Comparison of ENCODE assay signal across 23 cellular contexts in the genomic region with DNA sequence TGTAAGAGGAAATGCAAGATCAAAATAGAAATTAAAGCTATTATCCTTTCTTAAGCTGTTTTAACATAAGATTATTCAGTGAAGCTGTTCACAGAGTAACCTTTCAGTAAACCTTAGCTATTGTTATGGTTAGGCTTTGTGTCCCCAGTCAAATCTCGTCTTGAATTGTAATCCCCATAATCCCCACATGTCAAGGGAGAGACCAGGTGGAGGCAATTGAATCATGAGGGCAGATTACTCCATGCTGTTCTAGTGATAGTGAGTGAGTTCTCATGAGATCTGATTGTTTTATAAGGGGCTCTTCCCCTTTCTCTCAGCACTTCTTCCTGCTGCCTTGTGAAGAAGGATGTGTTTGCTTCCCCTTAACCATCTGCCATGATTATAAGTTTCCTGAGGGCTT.
"Had no signal": no experiment of that assay in that cellular context is flagged by ENCODE, and none has a peak within 500 bp of the region (broad histone marks: within the 10 kb centered on the region; RNA-seq: fewer than 3 reads in every experiment).

No MANE protein-coding gene starts in this region.

- H3K27me3 ChIP-seq: gastroesophageal sphincter, heart right ventricle, left lung, ovary, sigmoid colon, tibial nerve, upper lobe of left lung had no signal

- ATAC-seq: effector memory CD8-positive, alpha-beta T cell; gastroesophageal sphincter; heart right ventricle; left cardiac atrium; left lung; naive thymus-derived CD8-positive, alpha-beta T cell; psoas muscle; right cardiac atrium; stimulated activated naive B cell treated with anti-CD40 and anti-IgM and Interleukin-4, amounts not matched to agents 10 μg/mL and 1 μg/mL and 100 μg/mL, for 72 hours had no signal

- H3K36me3 Mint-ChIP-seq: naive thymus-derived CD8-positive, alpha-beta T cell; stimulated activated naive B cell treated with anti-CD40 and anti-IgM and Interleukin-4, amounts not matched to agents 10 μg/mL and 1 μg/mL and 100 μg/mL, for 72 hours had no signal

- H3K9me3 ChIP-seq: gastroesophageal sphincter, left lung, ovary, psoas muscle, sigmoid colon, thoracic aorta, tibial nerve, upper lobe of left lung had no signal

- H3K4me3 ChIP-seq: gastroesophageal sphincter, heart right ventricle, left lung, ovary, psoas muscle, sigmoid colon, thoracic aorta, tibial nerve, upper lobe of left lung had no signal

- H3K4me1 Mint-ChIP-seq: naive thymus-derived CD8-positive, alpha-beta T cell; nephron progenitor cell; stimulated activated naive B cell treated with anti-CD40 and anti-IgM and Interleukin-4, amounts not matched to agents 10 μg/mL and 1 μg/mL and 100 μg/mL, for 72 hours had no signal

- H3K27ac ChIP-seq: gastroesophageal sphincter, heart right ventricle, left lung, ovary, psoas muscle, sigmoid colon, thoracic aorta, tibial nerve, upper lobe of left lung had no signal

- H3K9me3 Mint-ChIP-seq: nephron progenitor cell; stimulated activated naive B cell treated with anti-CD40 and anti-IgM and Interleukin-4, amounts not matched to agents 10 μg/mL and 1 μg/mL and 100 μg/mL, for 72 hours; stimulated activated naive CD8-positive, alpha-beta T cell treated with anti-CD3 and anti-CD28 coated beads, Interleukin-15, Interleukin-2, amounts not matched to agents 100 ng/mL and 50 ng/mL, for 24 hours had no signal

- H3K4me3 Mint-ChIP-seq: effector memory CD8-positive, alpha-beta T cell; naive thymus-derived CD8-positive, alpha-beta T cell; nephron progenitor cell; stimulated activated naive B cell treated with anti-CD40 and anti-IgM and Interleukin-4, amounts not matched to agents 10 μg/mL and 1 μg/mL and 100 μg/mL, for 72 hours; stimulated activated naive CD8-positive, alpha-beta T cell treated with anti-CD3 and anti-CD28 coated beads, Interleukin-15, Interleukin-2, amounts not matched to agents 100 ng/mL and 50 ng/mL, for 24 hours had no signal

- DNase-seq: cortex of kidney; effector memory CD8-positive, alpha-beta T cell; foreskin fibroblast; heart right ventricle; hippocampal formation; left cardiac atrium; left lung; mammary epithelial cell; naive thymus-derived CD8-positive, alpha-beta T cell; nephron progenitor cell; occipital lobe; ovary; posterior cingulate gyrus; psoas muscle; right cardiac atrium; sigmoid colon; stimulated activated CD4-positive, alpha-beta T cell treated with anti-CD3 and anti-CD28 coated beads, Interleukin-2, amount 100 ng/mL, for 48 hours; stimulated activated naive B cell treated with anti-CD40 and anti-IgM and Interleukin-4, amounts not matched to agents 10 μg/mL and 1 μg/mL and 100 μg/mL, for 72 hours; upper lobe of left lung had no signal

- H3K4me1 ChIP-seq: gastroesophageal sphincter, heart right ventricle, left lung, psoas muscle, sigmoid colon, tibial nerve, upper lobe of left lung had no signal

- H3K27me3 Mint-ChIP-seq: effector memory CD8-positive, alpha-beta T cell; stimulated activated naive B cell treated with anti-CD40 and anti-IgM and Interleukin-4, amounts not matched to agents 10 μg/mL and 1 μg/mL and 100 μg/mL, for 72 hours; stimulated activated naive CD8-positive, alpha-beta T cell treated with anti-CD3 and anti-CD28 coated beads, Interleukin-15, Interleukin-2, amounts not matched to agents 100 ng/mL and 50 ng/mL, for 24 hours had no signal

- H3K36me3 ChIP-seq: gastroesophageal sphincter, heart right ventricle, left lung, ovary, sigmoid colon, thoracic aorta, tibial nerve, upper lobe of left lung had no signal

- H3K27ac Mint-ChIP-seq: effector memory CD8-positive, alpha-beta T cell; naive thymus-derived CD8-positive, alpha-beta T cell; nephron progenitor cell; stimulated activated naive B cell treated with anti-CD40 and anti-IgM and Interleukin-4, amounts not matched to agents 10 μg/mL and 1 μg/mL and 100 μg/mL, for 72 hours; stimulated activated naive CD8-positive, alpha-beta T cell treated with anti-CD3 and anti-CD28 coated beads, Interleukin-15, Interleukin-2, amounts not matched to agents 100 ng/mL and 50 ng/mL, for 24 hours had no signal
